In genomic region chr17:29237476-29238132, GRCh38 we compare ENCODE assay signal across 14 cellular contexts. TPM values are rescaled to one million over a fixed set of nuclear protein-coding genes. Genes with fewer than 3 reads are reported as not detected.
DNase-seq lines count a peak whose midpoint lies in the region; TF ChIP-seq lines count a peak whose summit lies in the region.
"Had no signal": no experiment of that assay in that cellular context is flagged by ENCODE, and none has a peak within 500 bp of the region (broad histone marks: within the 10 kb centered on the region; RNA-seq: fewer than 3 reads in every experiment).

No MANE protein-coding gene starts in this region.

- H3K27ac Mint-ChIP-seq in chondrocyte (ENCODE audit: unreplicated experiment), result no peak overlapping the region

- H3K36me3 Mint-ChIP-seq in chondrocyte (ENCODE audit: low read depth), result peaks cover 2% of the 10 kb centered on the region
- H3K36me3 Mint-ChIP-seq: brain; natural killer cell treated with Interleukin-12 subunit alpha and Interleukin-12 subunit beta and Interleukin-15 and Interleukin-18, amount 100 ng/mL, for 72 hours had no signal

- no peak overlapping the region for H3K4me3 Mint-ChIP-seq in chondrocyte (ENCODE audit: unreplicated experiment)
- H3K4me3 Mint-ChIP-seq: activated T-cell treated with anti-CD3 and anti-CD28 coated beads, Interleukin-2, amount 50 U/mL, for 4 hours; brain; natural killer cell treated with Interleukin-12 subunit alpha and Interleukin-12 subunit beta and Interleukin-15 and Interleukin-18, amount 100 ng/mL, for 72 hours had no signal

- TF ChIP-seq CTCF in AG10803 (conservative IDR thresholded peaks at IDR 0.05; ENCODE audit: low read length) (no peak), chondrocyte (IDR thresholded peaks at IDR 0.05) (no peak)

- no peaks in the 10 kb centered on the region for H3K9me3 Mint-ChIP-seq in chondrocyte (ENCODE audit: low read depth)
- H3K9me3 Mint-ChIP-seq: activated T-cell treated with anti-CD3 and anti-CD28 coated beads, Interleukin-2, amount 50 U/mL, for 4 hours; brain; natural killer cell treated with Interleukin-12 subunit alpha and Interleukin-12 subunit beta and Interleukin-15 and Interleukin-18, amount 100 ng/mL, for 72 hours had no signal

- no peak overlapping the region for H3K4me3 ChIP-seq in AG10803 (ENCODE audit: low read length)
- H3K4me3 ChIP-seq: upper lobe of left lung had no signal

- H3K27me3 Mint-ChIP-seq in chondrocyte (ENCODE audit: low read depth), result no peaks in the 10 kb centered on the region
- H3K27me3 Mint-ChIP-seq: brain; natural killer cell treated with Interleukin-12 subunit alpha and Interleukin-12 subunit beta and Interleukin-15 and Interleukin-18, amount 100 ng/mL, for 72 hours had no signal

- DNase-seq in AG10803 (ENCODE audit: low read depth) (peak; percentile 77), LoVo (ENCODE audit: low spot score) (peak; percentile 62), astrocyte of the hippocampus (ENCODE audit: low read depth, low spot score) (peak; percentile 58), kidney tubule cell (ENCODE audit: low spot score) (peak; percentile 70), SHP77 treated with DMSO at 0.1 percent for 48 hours (lab: John Stamatoyannopoulos, UW) (no peak), chondrocyte (ENCODE audit: low spot score) (no peak), SHP77 (lab: John Stamatoyannopoulos, UW) (no peak), RKO (ENCODE audit: low spot score) (no peak)
- DNase-seq: activated T-cell treated with anti-CD3 and anti-CD28 coated beads, Interleukin-2, amount 50 U/mL, for 4 hours; GF-D8; Right ventricle myocardium superior; upper lobe of left lung had no signal

- peaks cover 25% of the 10 kb centered on the region for H3K4me1 Mint-ChIP-seq in chondrocyte (ENCODE audit: low read depth)

RNA-seq across cellular contexts. Expression of gene CRYBA1, which starts 9.1 kb away (rescaled TPM):
- total RNA-seq in chondrocyte, result not detected in 3 replicates
- total RNA-seq: activated T-cell treated with anti-CD3 and anti-CD28 coated beads, Interleukin-2, amount 50 U/mL, for 4 hours; natural killer cell treated with Interleukin-12 subunit alpha and Interleukin-12 subunit beta and Interleukin-15 and Interleukin-18, amount 100 ng/mL, for 72 hours; Right ventricle myocardium superior; upper lobe of left lung had no signal

RNA-seq across cellular contexts. Expression of gene NUFIP2, which starts 56.3 kb away (rescaled TPM):
- total RNA-seq in chondrocyte, result 50.3 to 60.1 TPM (median 53.7 TPM) in 3 replicates

RNA-seq across cellular contexts. Expression of gene MYO18A, which starts 57.4 kb away (rescaled TPM):
- total RNA-seq in chondrocyte, result 24.4 to 30.0 TPM (median 26.1 TPM) in 3 replicates

Comparison
In these comparisons a context has a peak if more than half of its experiments do, and no peak if none do; other contexts are left out.
1. DNase-seq: peak in AG10803 (single experiment), LoVo (single experiment), astrocyte of the hippocampus (single experiment) and kidney tubule cell (single experiment); none in SHP77 treated with DMSO at 0.1 percent for 48 hours (single experiment), chondrocyte (single experiment), SHP77 (0 of 2) and RKO (single experiment).